ENCODE assay signal across 1 cellular context in the genomic region with DNA sequence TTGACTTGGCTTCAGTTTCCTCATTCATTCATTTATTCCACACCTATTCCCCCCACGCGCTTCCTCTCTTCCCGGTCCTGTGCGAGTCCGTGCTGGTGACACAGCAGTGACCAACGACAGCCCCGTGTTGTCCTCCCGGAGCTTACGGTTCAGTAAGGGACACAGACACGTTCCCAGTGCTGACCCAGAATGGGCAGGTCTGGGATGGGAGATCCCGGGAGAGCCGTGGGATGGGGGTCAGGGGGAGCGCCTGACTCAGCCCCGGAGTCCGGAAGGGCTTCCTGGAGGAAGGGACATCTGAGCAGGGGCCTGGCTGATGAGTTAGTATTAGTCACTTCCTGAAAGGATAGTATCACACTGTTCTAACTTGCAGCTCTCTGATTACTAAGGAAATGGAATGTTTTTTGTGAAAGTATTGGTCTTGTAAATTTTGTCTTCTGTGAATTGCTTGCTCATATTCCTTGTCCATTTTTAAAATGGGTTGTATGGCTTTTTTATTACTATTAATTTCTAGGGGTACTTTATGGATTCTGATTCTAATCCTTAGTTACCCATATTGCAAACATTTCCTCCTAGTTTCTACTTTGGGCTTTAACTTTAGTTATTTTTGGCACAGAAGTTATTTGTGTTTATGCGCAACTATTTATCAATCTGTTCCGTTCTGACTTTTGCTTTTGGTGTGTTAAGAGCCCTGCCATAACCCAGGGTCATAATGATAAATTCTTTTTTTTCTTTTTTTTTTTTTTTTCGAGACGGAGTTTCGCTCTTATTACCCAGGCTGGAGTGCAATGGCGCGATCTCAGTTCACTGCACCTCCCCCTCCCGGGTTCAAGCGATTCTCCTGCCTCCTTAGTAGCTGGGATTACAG.
TF ChIP-seq lines count a peak whose summit lies in the region.

No MANE protein-coding gene starts in this region.

TF ChIP-seq in HEK293, 187 proteins besides CTCF, POLR2A, EP300 and RAD21 (continued from another document and continues in another):
- no peak for TF ChIP-seq ZNF585B (tag by site-specific recombination; IDR thresholded peaks at IDR 0.05)
- TF ChIP-seq ZNF24 (tag by site-specific recombination; IDR thresholded peaks at IDR 0.05): peak; percentile 97
- 0 out of 2 replicates have a peak, but pooled peaks have one; percentile 36 for TF ChIP-seq YY2 (tag by site-specific recombination; IDR thresholded peaks at IDR 0.05)
- TF ChIP-seq ZNF785 (tag by site-specific recombination; IDR thresholded peaks at IDR 0.05): no peak
- TF ChIP-seq ZNF2 (tag by site-specific recombination; IDR thresholded peaks at IDR 0.05): peak; percentile 9; the same call in 1 of the 2 replicates
- TF ChIP-seq ZNF747 (tag by site-specific recombination; IDR thresholded peaks at IDR 0.05): no peak
- peak; percentile 44 for TF ChIP-seq SP2 (tag by site-specific recombination; IDR thresholded peaks at IDR 0.05)
- TF ChIP-seq ZNF776 (tag by site-specific recombination; IDR thresholded peaks at IDR 0.05; ENCODE audit: borderline replicate concordance): no peak
- no peak for TF ChIP-seq ZNF626 (tag by site-specific recombination; IDR thresholded peaks at IDR 0.05)
- TF ChIP-seq ZNF341 (tag by site-specific recombination; IDR thresholded peaks at IDR 0.05; ENCODE audit: low read depth): no peak; the same call in 1 of the 2 replicates
- TF ChIP-seq KLF16 (tag by site-specific recombination; IDR thresholded peaks at IDR 0.05): no peak
- TF ChIP-seq, protein P1, sequence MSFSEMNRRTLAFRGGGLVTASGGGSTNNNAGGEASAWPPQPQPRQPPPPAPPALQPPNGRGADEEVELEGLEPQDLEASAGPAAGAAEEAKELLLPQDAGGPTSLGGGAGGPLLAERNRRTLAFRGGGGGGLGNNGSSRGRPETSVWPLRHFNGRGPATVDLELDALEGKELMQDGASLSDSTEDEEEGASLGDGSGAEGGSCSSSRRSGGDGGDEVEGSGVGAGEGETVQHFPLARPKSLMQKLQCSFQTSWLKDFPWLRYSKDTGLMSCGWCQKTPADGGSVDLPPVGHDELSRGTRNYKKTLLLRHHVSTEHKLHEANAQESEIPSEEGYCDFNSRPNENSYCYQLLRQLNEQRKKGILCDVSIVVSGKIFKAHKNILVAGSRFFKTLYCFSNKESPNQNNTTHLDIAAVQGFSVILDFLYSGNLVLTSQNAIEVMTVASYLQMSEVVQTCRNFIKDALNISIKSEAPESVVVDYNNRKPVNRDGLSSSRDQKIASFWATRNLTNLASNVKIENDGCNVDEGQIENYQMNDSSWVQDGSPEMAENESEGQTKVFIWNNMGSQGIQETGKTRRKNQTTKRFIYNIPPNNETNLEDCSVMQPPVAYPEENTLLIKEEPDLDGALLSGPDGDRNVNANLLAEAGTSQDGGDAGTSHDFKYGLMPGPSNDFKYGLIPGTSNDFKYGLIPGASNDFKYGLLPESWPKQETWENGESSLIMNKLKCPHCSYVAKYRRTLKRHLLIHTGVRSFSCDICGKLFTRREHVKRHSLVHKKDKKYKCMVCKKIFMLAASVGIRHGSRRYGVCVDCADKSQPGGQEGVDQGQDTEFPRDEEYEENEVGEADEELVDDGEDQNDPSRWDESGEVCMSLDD (tag by site-specific recombination; IDR thresholded peaks at IDR 0.05): peak; percentile 66; the same call in 1 of the 2 replicates
- no peak; the same call in 1 of the 2 replicates for TF ChIP-seq ZNF449 (tag by site-specific recombination; IDR thresholded peaks at IDR 0.05)
- TF ChIP-seq GLIS1 (tag by site-specific recombination; IDR thresholded peaks at IDR 0.05): peak; percentile 71
- 0 out of 2 replicates have a peak, but pooled peaks have one; percentile 19 for TF ChIP-seq ZFHX2 (tag by site-specific recombination; conservative IDR thresholded peaks at IDR 0.05)
- TF ChIP-seq ZNF202 (tag by site-specific recombination; IDR thresholded peaks at IDR 0.05; ENCODE audit: borderline replicate concordance): no peak
- no peak for TF ChIP-seq ZNF174 (tag by site-specific recombination; IDR thresholded peaks at IDR 0.05)
- no peak for TF ChIP-seq BCL6B (tag by site-specific recombination; IDR thresholded peaks at IDR 0.05)
- TF ChIP-seq EGR2 (tag by site-specific recombination; IDR thresholded peaks at IDR 0.05; ENCODE audit: low read depth): no peak
- no peak for TF ChIP-seq ZNF529 (tag by site-specific recombination; IDR thresholded peaks at IDR 0.05; ENCODE audit: insufficient replicate concordance)
- TF ChIP-seq ZNF544 (tag by site-specific recombination; IDR thresholded peaks at IDR 0.05): no peak
- 0 out of 2 replicates have a peak, but pooled peaks have one; percentile 33 for TF ChIP-seq SP7 (tag by site-specific recombination; IDR thresholded peaks at IDR 0.05)
- TF ChIP-seq ZBTB20 (tag by site-specific recombination; IDR thresholded peaks at IDR 0.05): peak; percentile 88
- TF ChIP-seq ZBTB44 (tag by site-specific recombination; IDR thresholded peaks at IDR 0.05): peak; percentile 17; the same call in 1 of the 2 replicates
- TF ChIP-seq ZNF138 (tag by site-specific recombination; IDR thresholded peaks at IDR 0.05; ENCODE audit: borderline replicate concordance): no peak
- TF ChIP-seq ZNF670 (tag by site-specific recombination; IDR thresholded peaks at IDR 0.05; ENCODE audit: low read depth): no peak
- no peak for TF ChIP-seq PRDM6 (tag by site-specific recombination; IDR thresholded peaks at IDR 0.05)
- peak; percentile 42; the same call in 1 of the 2 replicates for TF ChIP-seq ZNF768 (tag by site-specific recombination; IDR thresholded peaks at IDR 0.05)
- TF ChIP-seq PRDM1 (tag by site-specific recombination; IDR thresholded peaks at IDR 0.05): peak; percentile 80
- TF ChIP-seq WT1 (tag by site-specific recombination; IDR thresholded peaks at IDR 0.05): no peak
- TF ChIP-seq, protein P2, sequence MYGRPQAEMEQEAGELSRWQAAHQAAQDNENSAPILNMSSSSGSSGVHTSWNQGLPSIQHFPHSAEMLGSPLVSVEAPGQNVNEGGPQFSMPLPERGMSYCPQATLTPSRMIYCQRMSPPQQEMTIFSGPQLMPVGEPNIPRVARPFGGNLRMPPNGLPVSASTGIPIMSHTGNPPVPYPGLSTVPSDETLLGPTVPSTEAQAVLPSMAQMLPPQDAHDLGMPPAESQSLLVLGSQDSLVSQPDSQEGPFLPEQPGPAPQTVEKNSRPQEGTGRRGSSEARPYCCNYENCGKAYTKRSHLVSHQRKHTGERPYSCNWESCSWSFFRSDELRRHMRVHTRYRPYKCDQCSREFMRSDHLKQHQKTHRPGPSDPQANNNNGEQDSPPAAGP (tag by site-specific recombination; IDR thresholded peaks at IDR 0.05): no peak
- no peak for TF ChIP-seq ZNF704 (tag by site-specific recombination; IDR thresholded peaks at IDR 0.05)
- no peak for TF ChIP-seq ZNF837 (tag by site-specific recombination; IDR thresholded peaks at IDR 0.05)
- TF ChIP-seq ZBTB48 (tag by site-specific recombination; IDR thresholded peaks at IDR 0.05): no peak
- peak; percentile 52; the same call in 1 of the 2 replicates for TF ChIP-seq BCL11B (tag by site-specific recombination; IDR thresholded peaks at IDR 0.05; ENCODE audit: low read depth)
- TF ChIP-seq ZFP37 (tag by site-specific recombination; IDR thresholded peaks at IDR 0.05): peak; percentile 75
- TF ChIP-seq, protein P3, sequence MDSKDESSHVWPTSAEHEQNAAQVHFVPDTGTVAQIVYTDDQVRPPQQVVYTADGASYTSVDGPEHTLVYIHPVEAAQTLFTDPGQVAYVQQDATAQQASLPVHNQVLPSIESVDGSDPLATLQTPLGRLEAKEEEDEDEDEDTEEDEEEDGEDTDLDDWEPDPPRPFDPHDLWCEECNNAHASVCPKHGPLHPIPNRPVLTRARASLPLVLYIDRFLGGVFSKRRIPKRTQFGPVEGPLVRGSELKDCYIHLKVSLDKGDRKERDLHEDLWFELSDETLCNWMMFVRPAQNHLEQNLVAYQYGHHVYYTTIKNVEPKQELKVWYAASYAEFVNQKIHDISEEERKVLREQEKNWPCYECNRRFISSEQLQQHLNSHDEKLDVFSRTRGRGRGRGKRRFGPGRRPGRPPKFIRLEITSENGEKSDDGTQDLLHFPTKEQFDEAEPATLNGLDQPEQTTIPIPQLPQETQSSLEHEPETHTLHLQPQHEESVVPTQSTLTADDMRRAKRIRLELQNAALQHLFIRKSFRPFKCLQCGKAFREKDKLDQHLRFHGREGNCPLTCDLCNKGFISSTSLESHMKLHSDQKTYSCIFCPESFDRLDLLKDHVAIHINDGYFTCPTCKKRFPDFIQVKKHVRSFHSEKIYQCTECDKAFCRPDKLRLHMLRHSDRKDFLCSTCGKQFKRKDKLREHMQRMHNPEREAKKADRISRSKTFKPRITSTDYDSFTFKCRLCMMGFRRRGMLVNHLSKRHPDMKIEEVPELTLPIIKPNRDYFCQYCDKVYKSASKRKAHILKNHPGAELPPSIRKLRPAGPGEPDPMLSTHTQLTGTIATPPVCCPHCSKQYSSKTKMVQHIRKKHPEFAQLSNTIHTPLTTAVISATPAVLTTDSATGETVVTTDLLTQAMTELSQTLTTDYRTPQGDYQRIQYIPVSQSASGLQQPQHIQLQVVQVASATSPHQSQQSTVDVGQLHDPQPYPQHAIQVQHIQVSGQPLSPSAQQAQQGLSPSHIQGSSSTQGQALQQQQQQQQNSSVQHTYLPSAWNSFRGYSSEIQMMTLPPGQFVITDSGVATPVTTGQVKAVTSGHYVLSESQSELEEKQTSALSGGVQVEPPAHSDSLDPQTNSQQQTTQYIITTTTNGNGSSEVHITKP (tag by site-specific recombination; IDR thresholded peaks at IDR 0.05): peak; percentile 29
- TF ChIP-seq ZNF561 (tag by site-specific recombination; IDR thresholded peaks at IDR 0.05; ENCODE audit: borderline replicate concordance): peak; percentile 5; the same call in 1 of the 2 replicates
- no peak for TF ChIP-seq ZNF148 (tag by site-specific recombination; IDR thresholded peaks at IDR 0.05; ENCODE audit: borderline replicate concordance)
- TF ChIP-seq ZBTB17 (tag by site-specific recombination; IDR thresholded peaks at IDR 0.05): peak; percentile 2
